ENCODE assay signal across 8 cellular contexts in the genomic region with DNA sequence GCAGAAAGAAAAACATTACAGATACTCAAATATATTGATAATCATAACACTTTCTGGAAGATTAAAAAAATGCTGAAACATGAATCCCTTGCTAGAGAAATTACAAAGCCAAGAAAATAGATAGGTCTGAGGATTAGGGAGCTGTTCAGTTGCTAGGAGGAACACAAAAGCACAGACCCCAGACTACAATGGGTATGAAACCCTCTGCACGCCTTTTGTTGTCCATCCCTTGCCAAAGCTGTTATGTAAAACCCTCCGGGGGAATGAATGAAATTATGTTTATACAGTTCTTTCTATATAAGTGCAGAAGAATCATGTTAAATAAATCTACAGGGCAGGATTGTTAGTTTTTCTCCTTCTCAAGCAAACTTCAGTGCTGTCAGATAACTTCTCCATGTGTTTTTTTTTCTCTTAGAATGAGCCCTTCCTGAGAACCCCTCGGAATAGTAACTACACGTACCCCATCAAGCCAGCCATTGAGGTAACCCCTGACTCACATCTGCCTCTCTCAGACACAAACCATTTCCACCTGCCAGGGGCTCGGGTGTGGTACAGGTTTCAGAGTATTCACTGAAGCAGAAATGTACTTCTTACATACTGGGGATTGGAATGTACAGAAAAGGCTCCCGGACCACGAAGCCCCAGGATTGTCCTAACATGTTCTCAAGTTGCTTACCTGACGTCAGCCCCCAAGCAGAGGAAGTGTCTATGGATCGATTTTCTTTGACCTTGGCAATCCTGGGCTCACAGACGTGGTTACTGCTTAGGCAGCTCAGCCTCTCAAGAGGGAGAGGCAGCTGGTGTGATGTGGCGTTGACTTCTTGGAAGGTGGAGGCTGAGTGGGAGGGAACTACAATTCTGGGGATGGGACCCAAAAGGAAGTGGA.
DNase-seq lines count a peak whose midpoint lies in the region; ATAC-seq and TF ChIP-seq lines count a peak whose summit lies in the region.

No MANE protein-coding gene starts in this region.

- ATAC-seq in GM18517 (IDR thresholded peaks at IDR 0.05; ENCODE audit: unreplicated experiment), result no peak

- DNase-seq in HT1080 (ENCODE audit: low read depth), result peak; percentile 84
- DNase-seq in activated CD4-positive, alpha-beta T cell treated with anti-CD3 and anti-CD28 coated beads for 1 hour, result peak; percentile 25
- peak; percentile 100 for DNase-seq in epithelial cell of esophagus (ENCODE audit: low read depth)
- DNase-seq in stimulated activated CD4-positive, alpha-beta T cell treated with anti-CD3 and anti-CD28 coated beads, Interleukin-12 subunit alpha, Interleukin-12 subunit beta, amount 100 ng/mL, for 4 hours, result peak; percentile 19
- DNase-seq in NCI-H1694 (lab: John Stamatoyannopoulos, UW), result no peak
- DNase-seq in HuH-7.5 (ENCODE audit: low spot score), result no peak
- no peak for DNase-seq in OCI-M2 (lab: John Stamatoyannopoulos, UW; ENCODE audit: unreplicated experiment)

- H3K4me3 ChIP-seq in epithelial cell of esophagus (ENCODE audit: low read length), result no peak overlapping the region

- TF ChIP-seq CTCF in epithelial cell of esophagus (IDR thresholded peaks at IDR 0.05; ENCODE audit: insufficient read depth, low read depth, low read length, missing control alignments), result no peak

Comparison
In these comparisons a context has a peak if more than half of its experiments do, and no peak if none do; other contexts are left out.
1. DNase-seq: peak in HT1080 (single experiment), activated CD4-positive, alpha-beta T cell treated with anti-CD3 and anti-CD28 coated beads for 1 hour (single experiment), epithelial cell of esophagus (single experiment) and stimulated activated CD4-positive, alpha-beta T cell treated with anti-CD3 and anti-CD28 coated beads, Interleukin-12 subunit alpha, Interleukin-12 subunit beta, amount 100 ng/mL, for 4 hours (single experiment); none in NCI-H1694 (single experiment), HuH-7.5 (single experiment) and OCI-M2 (single experiment).